8 cellular contexts compared by ENCODE assay signal in genomic region chr12:3218150-3218845, GRCh38.
DNase-seq lines count a peak whose midpoint lies in the region; ATAC-seq lines count a peak whose summit lies in the region.

No MANE protein-coding gene starts in this region.

- ATAC-seq in sciatic nerve = peak; percentile 93
- ATAC-seq in HG03469 (IDR thresholded peaks at IDR 0.05; ENCODE audit: unreplicated experiment) = no peak
- no peak for ATAC-seq in GM19455 (IDR thresholded peaks at IDR 0.05; ENCODE audit: unreplicated experiment)

- DNase-seq in GM03348 (ENCODE audit: low spot score) = peak; percentile 94
- DNase-seq in NCI-H748 (lab: John Stamatoyannopoulos, UW; ENCODE audit: unreplicated experiment) = peak; percentile 66
- peak; percentile 79 for DNase-seq in fibroblast of gingiva (ENCODE audit: low read depth)
- DNase-seq in sciatic nerve (ENCODE audit: low spot score) = peak; percentile 81
- no peak for DNase-seq in HT-29 (ENCODE audit: low spot score)
- DNase-seq in activated effector memory CD4-positive, alpha-beta T cell treated with Interleukin-2 at 50 U/mL for 16 hours = no peak

- intact Hi-C loops in sciatic nerve (cut with DNase I) = no loop called here

Comparison
In these comparisons a context has a peak if more than half of its experiments do, and no peak if none do; other contexts are left out.
1. DNase-seq: peak in GM03348 (single experiment), NCI-H748 (single experiment), fibroblast of gingiva (single experiment) and sciatic nerve (single experiment); none in HT-29 (single experiment) and activated effector memory CD4-positive, alpha-beta T cell treated with Interleukin-2 at 50 U/mL for 16 hours (single experiment).